In genomic region chr10:73955719-73956118, GRCh38 we compare ENCODE assay signal across 15 cellular contexts. TPM values are rescaled to one million over a fixed set of nuclear protein-coding genes. Genes with fewer than 3 reads are reported as not detected.
DNase-seq lines count a peak whose midpoint lies in the region; ATAC-seq, FAIRE-seq and TF ChIP-seq lines count a peak whose summit lies in the region.
"Had no signal": no experiment of that assay in that cellular context is flagged by ENCODE, and none has a peak within 500 bp of the region (broad histone marks: within the 10 kb centered on the region; RNA-seq: fewer than 3 reads in every experiment).

No MANE protein-coding gene starts in this region.

- H4K20me1 ChIP-seq in K562 (replicated peaks; ENCODE audit: control insufficient read depth, insufficient read depth, low read length), result no peaks in the 10 kb centered on the region

- CTCF ChIA-PET in HEK293 (lab: Yijun Ruan, JAX) (interaction anchor here (0.9 to 2.4 kb wide), 3 partner anchors 10 to 68 kb away, joined by 3 to 33 read pairs (median 16); no protein-coding TSS in a partner anchor), K562 (lab: Yijun Ruan, JAX; ENCODE audit: low intra/inter-chr PET ratio) (no interaction called here)

- no peak overlapping the region for H3K4me3 ChIP-seq in HEK293 (ENCODE audit: low read depth, low read length)
- no peak overlapping the region for H3K4me3 ChIP-seq in K562
- H3K4me3 ChIP-seq: GM23248, suprapubic skin had no signal

- H3K27ac ChIP-seq in HEK293 (ENCODE audit: extremely low read depth, low read depth, low read length), result no peak overlapping the region
- H3K27ac ChIP-seq in K562 (ENCODE audit: extremely low read depth, low read depth, low read length), result peak overlapping the region; percentile 72; the same call in 2 of the 3 replicates
- H3K27ac ChIP-seq: GM23248, suprapubic skin had no signal

- in situ Hi-C loops in K562 (cut with MboI), result no loop called here

- H3K27me3 ChIP-seq in K562 (ENCODE audit: control insufficient read depth in 2 of 2, insufficient read depth in 2 of 2, low read length in 2 of 2), result no peaks in the 10 kb centered on the region
- H3K27me3 ChIP-seq: SJCRH30, suprapubic skin had no signal

- ATAC-seq in K562 (no peak), sciatic nerve (no peak)

- no peak for FAIRE-seq in K562 (lab: Jason Lieb, UNC)
- FAIRE-seq: keratinocyte, TTC549 had no signal

- TF ChIP-seq CTCF in CD14-positive monocyte (IDR thresholded peaks at IDR 0.05) (no peak), HEK293 (tag by site-specific recombination; IDR thresholded peaks at IDR 0.05) (no peak), K562 (IDR thresholded peaks at IDR 0.05 in 2 of 3, conservative IDR thresholded peaks at IDR 0.05 in 1 of 3; ENCODE audit: insufficient read depth in 2 of 3, low read depth in 1 of 3, low read length in 3 of 3) (no peak), nephron (IDR thresholded peaks at IDR 0.05; ENCODE audit: unreplicated experiment in 3 of 3) (no peak)

- no peak for TF ChIP-seq POLR2A in K562 (conservative IDR thresholded peaks at IDR 0.05)

- no peaks in the 10 kb centered on the region for H3K79me2 ChIP-seq in K562 (ENCODE audit: control insufficient read depth, insufficient read depth, low read length)

- H3K9me3 ChIP-seq in HEK293 (ENCODE audit: control insufficient read depth, insufficient read depth, low read depth, low read length), result no peaks in the 10 kb centered on the region
- H3K9me3 ChIP-seq in K562 (replicated peaks; ENCODE audit: control insufficient read depth, insufficient read depth, low read depth, low read length), result no peaks in the 10 kb centered on the region
- H3K9me3 ChIP-seq: SJCRH30, suprapubic skin had no signal

- no peaks in the 10 kb centered on the region for H3K9me3 Mint-ChIP-seq in CD14-positive monocyte
- no peaks in the 10 kb centered on the region for H3K9me3 Mint-ChIP-seq in nephron
- H3K9me3 Mint-ChIP-seq: endodermal cell had no signal

- H3K27me3 Mint-ChIP-seq in CD14-positive monocyte (ENCODE audit: low read depth in 3 of 3) (peaks cover 0 to 2% (median 0%) of the 10 kb centered on the region in 3 donors), nephron (ENCODE audit: low read depth) (peaks cover 6% of the 10 kb centered on the region)

- peaks cover 10% of the 10 kb centered on the region; the same call in 1 of the 2 replicates for H3K4me1 ChIP-seq in HEK293 (ENCODE audit: control insufficient read depth, insufficient read depth, low read length)
- peaks cover 29 to 34% of the 10 kb centered on the region in 2 experiments for H3K4me1 ChIP-seq in K562 (replicated peaks in 1 of 2; ENCODE audit: control insufficient read depth in 2 of 2, insufficient read depth in 2 of 2, low read length in 2 of 2)

- intact Hi-C loops in CD14-positive monocyte (cut with micrococcal nuclease), result loop anchor here (5.0 kb wide), 1 partner anchor 37 kb away; no protein-coding TSS in a partner anchor
- intact Hi-C loops in K562 (cut with micrococcal nuclease), result loop anchor here (2.0 to 5.0 kb wide), 2 partner anchors 43 to 102 kb away; partner anchors contain the start of gene VCL
- intact Hi-C loops in sciatic nerve (cut with DNase I), result no loop called here

- BruUV-seq in K562 (replicated peaks; lab: Mats Ljungman, UMichigan), result no TSS peak

- POLR2A ChIA-PET in HEK293 (lab: Yijun Ruan, JAX) (no interaction called here), K562 (lab: Yijun Ruan, JAX) (interaction anchor here (1.4 kb wide), 1 partner anchor 76 kb away, joined by 4 read pairs; no protein-coding TSS in a partner anchor)

- H2AFZ ChIP-seq in K562 (ENCODE audit: low read depth, low read length), result no peak overlapping the region

- no peaks in the 10 kb centered on the region for H3K9me1 ChIP-seq in K562 (ENCODE audit: control insufficient read depth, insufficient read depth, low read length)

- H3K27ac Mint-ChIP-seq in CD14-positive monocyte, result peak overlapping the region in 6 of 7 donors; percentile 26 to 79 (median 54)
- H3K27ac Mint-ChIP-seq in nephron, result peak overlapping the region in 2 of 3 experiments; percentile 70 to 89
- H3K27ac Mint-ChIP-seq: endodermal cell had no signal

- TF ChIP-seq RAD21 in K562 (CRISPR knock-in tag; conservative IDR thresholded peaks at IDR 0.05 in 1 of 2, IDR thresholded peaks at IDR 0.05 in 1 of 2), result no peak

- no peaks in the 10 kb centered on the region for H3K36me3 Mint-ChIP-seq in CD14-positive monocyte
- no peaks in the 10 kb centered on the region for H3K36me3 Mint-ChIP-seq in nephron (ENCODE audit: low read depth)

- TF ChIP-seq EP300 in K562 (IDR thresholded peaks at IDR 0.05; ENCODE audit: low read length), result no peak

- H3K9ac ChIP-seq in K562 (ENCODE audit: insufficient read depth in 1 of 2, low read depth in 2 of 2, low read length in 2 of 2), result peak overlapping the region in 1 of 2 experiments; percentile 59; a peak in 2 of 4 replicates
- H3K9ac ChIP-seq: GM23248 had no signal

- H3K4me3 Mint-ChIP-seq in CD14-positive monocyte (no peak overlapping the region), nephron (no peak overlapping the region)
- H3K4me3 Mint-ChIP-seq: endodermal cell had no signal

- H3K36me3 ChIP-seq in HEK293 (ENCODE audit: control insufficient read depth in 2 of 2, insufficient read depth in 1 of 2, low read length in 2 of 2), result no peaks in the 10 kb centered on the region
- H3K36me3 ChIP-seq in K562 (ENCODE audit: control insufficient read depth, insufficient read depth, low read length), result no peaks in the 10 kb centered on the region
- H3K36me3 ChIP-seq: SJCRH30, suprapubic skin had no signal

- DNase-seq in CD14-positive monocyte (ENCODE audit: low spot score), result no peak
- no peak for DNase-seq in K562 (ENCODE audit: extremely low read depth in 1 of 4, low spot score in 3 of 4)
- DNase-seq in sciatic nerve (ENCODE audit: low spot score), result no peak
- DNase-seq in T1000 (lab: John Stamatoyannopoulos, UW), result no peak
- DNase-seq in SHP77 treated with DMSO at 0.1 percent for 48 hours (lab: John Stamatoyannopoulos, UW), result no peak
- DNase-seq: endodermal cell, GM23248, NCI-H1930, occipital lobe had no signal

- H3K4me1 Mint-ChIP-seq in CD14-positive monocyte, result peaks cover 62% of the 10 kb centered on the region
- peaks cover 19% of the 10 kb centered on the region for H3K4me1 Mint-ChIP-seq in nephron

- no peak overlapping the region for H3K4me2 ChIP-seq in K562 (ENCODE audit: insufficient read depth, low read length)

- WGBS in K562 (ENCODE audit: insufficient coverage, low coverage, missing lambda C conversion rate), result 86% methylated on average over 2 of the region's 2 CpGs

TF ChIP-seq in HEK293, 187 proteins besides CTCF, POLR2A, EP300 and RAD21 (continues in another document):
- TF ChIP-seq ZNF777 (tag by site-specific recombination; IDR thresholded peaks at IDR 0.05; ENCODE audit: borderline replicate concordance), result no peak
- TF ChIP-seq ZNF677 (tag by site-specific recombination; IDR thresholded peaks at IDR 0.05), result no peak
- peak; percentile 83 for TF ChIP-seq PRDM1 (tag by site-specific recombination; IDR thresholded peaks at IDR 0.05)

TF ChIP-seq in K562, 482 proteins besides CTCF, POLR2A, EP300 and RAD21 (continues in another document):
- TF ChIP-seq CHD2 (IDR thresholded peaks at IDR 0.05; ENCODE audit: low read depth, low read length), result no peak
- no peak for TF ChIP-seq KAT2B (IDR thresholded peaks at IDR 0.05; ENCODE audit: low read depth, low read length)

RNA-seq across cellular contexts. Expression of gene VCL, which starts 42.2 kb away (rescaled TPM):
- 10 to 100 TPM; 52.8 to 68.4 TPM for polyA plus RNA-seq in CD14-positive monocyte
- 187 and 268 TPM in 2 replicates for total RNA-seq in K562 (2011; cell fraction: chromatin; rRNA removed; ENCODE audit: low replicate concordance)
- 123 and 137 TPM in 2 replicates for total RNA-seq in K562 (2011; cell fraction: nucleolus; rRNA removed)
- 175 and 236 TPM in 2 replicates for total RNA-seq in K562 (2011; cell fraction: nucleoplasm; rRNA removed)
- 72.0 and 77.3 TPM in 2 replicates for total RNA-seq in K562 (2014; rRNA removed)
- 76.4 and 81.4 TPM in 2 replicates for total RNA-seq in K562 (2014; rRNA removed; fragmentation: Illumina TruSeq; extraction: Trizol)
- 84.3 and 87.0 TPM in 2 replicates for total RNA-seq in K562 (2015; rRNA removed; fragmentation: Illumina TruSeq; extraction: Trizol)
- 180 and 186 TPM in 2 replicates for total RNA-seq in K562 (2021)
- 138 and 154 TPM in 2 replicates for polyA plus RNA-seq in K562 (2011; rRNA removed)
- polyA plus RNA-seq in K562 (2011; cell fraction: cytosol; rRNA removed), result 76.8 and 89.4 TPM in 2 replicates
- polyA plus RNA-seq in K562 (2011; cell fraction: nucleus; rRNA removed), result 176 and 196 TPM in 2 replicates
- 110 TPM in 2 replicates for polyA plus RNA-seq in K562 (2012)
- polyA plus RNA-seq in K562 (2014; fragmentation: Illumina TruSeq; extraction: Trizol), result 111 and 117 TPM in 2 replicates
- polyA plus RNA-seq in K562 (2014; fragmentation: Nextera tagmentation; extraction: Ambion mirVana), result 10 to 100 TPM; 29.8 to 53.6 TPM
- polyA plus RNA-seq in K562 (2014; rRNA removed), result 65.6 and 72.8 TPM in 2 replicates
- 163 and 186 TPM in 2 replicates for polyA minus RNA-seq in K562 (2011; rRNA and poly(A)+ RNA removed)
- 91.8 and 115 TPM in 2 replicates for polyA minus RNA-seq in K562 (2011; cell fraction: cytosol; rRNA and poly(A)+ RNA removed)
- 133 and 174 TPM in 2 replicates for polyA minus RNA-seq in K562 (2011; cell fraction: nucleus; rRNA and poly(A)+ RNA removed)
- total RNA-seq in sciatic nerve, result 165 TPM

RNA-seq across cellular contexts. Expression of gene PLAU, which starts 44.8 kb away (rescaled TPM):
- polyA plus RNA-seq in CD14-positive monocyte (under 1 TPM; 0.16 to 0.43 TPM), K562 (2011; rRNA removed) (3.4 and 5.8 TPM in 2 replicates), K562 (2014; fragmentation: Illumina TruSeq; extraction: Trizol) (4.6 and 4.9 TPM in 2 replicates), K562 (2014; fragmentation: Nextera tagmentation; extraction: Ambion mirVana) (1 to 10 TPM; 2.3 to 2.5 TPM), K562 (2014; rRNA removed) (2.6 and 4.2 TPM in 2 replicates)
- 2.8 and 5.6 TPM in 2 replicates for total RNA-seq in K562 (2011; cell fraction: chromatin; rRNA removed; ENCODE audit: low replicate concordance)
- 4.2 and 6.7 TPM in 2 replicates for total RNA-seq in K562 (2011; cell fraction: nucleolus; rRNA removed)
- total RNA-seq in K562 (2011; cell fraction: nucleoplasm; rRNA removed), result 4.4 and 4.9 TPM in 2 replicates
- total RNA-seq in K562 (2014; rRNA removed) (2.1 and 2.9 TPM in 2 replicates), K562 (2014; rRNA removed; fragmentation: Illumina TruSeq; extraction: Trizol) (3.2 and 3.3 TPM in 2 replicates), K562 (2015; rRNA removed; fragmentation: Illumina TruSeq; extraction: Trizol) (16.9 and 17.5 TPM in 2 replicates), K562 (2021) (4.1 and 4.4 TPM in 2 replicates), sciatic nerve (15.6 TPM)
- 3.7 and 8.0 TPM in 2 replicates for polyA plus RNA-seq in K562 (2011; cell fraction: cytosol; rRNA removed)
- polyA plus RNA-seq in K562 (2011; cell fraction: nucleus; rRNA removed), result 11.6 and 17.7 TPM in 2 replicates
- 11.2 and 47.9 TPM in 2 replicates for polyA plus RNA-seq in K562 (2012)
- polyA minus RNA-seq in K562 (2011; rRNA and poly(A)+ RNA removed), result 2.6 and 3.6 TPM in 2 replicates
- polyA minus RNA-seq in K562 (2011; cell fraction: cytosol; rRNA and poly(A)+ RNA removed), result 1.6 and 4.6 TPM in 2 replicates
- polyA minus RNA-seq in K562 (2011; cell fraction: nucleus; rRNA and poly(A)+ RNA removed), result 1.6 and 3.4 TPM in 2 replicates
